ENCODE assay signal across 10 cellular contexts in genomic region chr12:4148418-4149056, GRCh38.
DNase-seq lines count a peak whose midpoint lies in the region; ATAC-seq and TF ChIP-seq lines count a peak whose summit lies in the region.
"Had no signal": no experiment of that assay in that cellular context is flagged by ENCODE, and none has a peak within 500 bp of the region (broad histone marks: within the 10 kb centered on the region; RNA-seq: fewer than 3 reads in every experiment).

No MANE protein-coding gene starts in this region.

- peak; percentile 26 for DNase-seq in activated T-cell treated with anti-CD3 and anti-CD28 coated beads for 1 hour (ENCODE audit: low read depth)
- no peak for DNase-seq in activated T-cell treated with anti-CD3 and anti-CD28 coated beads for 4 hours
- DNase-seq in activated CD4-positive, alpha-beta T cell treated with anti-CD3 and anti-CD28 coated beads, Interleukin-2, amount 50 U/mL, for 4 hours, result peak; percentile 47 to 56
- peak; percentile 78 to 86 for DNase-seq in left lung
- no peak for DNase-seq in suprapubic skin (ENCODE audit: low spot score in 2 of 2)
- DNase-seq in mesenchymal stem cell, result no peak
- DNase-seq in cerebellar nuclear complex (lab: John Stamatoyannopoulos, UW), result no peak

- no peaks in the 10 kb centered on the region for H3K27me3 ChIP-seq in left lung
- peaks cover 3% of the 10 kb centered on the region for H3K27me3 ChIP-seq in suprapubic skin
- peaks cover 31% of the 10 kb centered on the region in 2 experiments for H3K27me3 ChIP-seq in mesenchymal stem cell (ENCODE audit: control insufficient read depth in 1 of 2, insufficient read depth in 1 of 2, low read length in 2 of 2)

- no peak overlapping the region for H4K91ac ChIP-seq in mesenchymal stem cell (ENCODE audit: low read length)

- no peak overlapping the region for H3K4ac ChIP-seq in mesenchymal stem cell (ENCODE audit: low read depth in 1 of 2, low read length in 2 of 2)

- intact Hi-C loops in left lung (cut with DNase I), result no loop called here

- H4K8ac ChIP-seq in mesenchymal stem cell (ENCODE audit: low read length), result no peak overlapping the region

- no peak for TF ChIP-seq EP300 in suprapubic skin (IDR thresholded peaks at IDR 0.05)

- H2BK12ac ChIP-seq in mesenchymal stem cell (ENCODE audit: low read length in 2 of 2), result no peak overlapping the region

- TF ChIP-seq CTCF in left lung (IDR thresholded peaks at IDR 0.05) (no peak), suprapubic skin (IDR thresholded peaks at IDR 0.05) (no peak)

- ATAC-seq in HG03159 (IDR thresholded peaks at IDR 0.05; ENCODE audit: unreplicated experiment) (peak; percentile 66), left lung (peak; percentile 76)

- H2BK120ac ChIP-seq in mesenchymal stem cell (ENCODE audit: low read depth, low read length), result no peak overlapping the region

- H3K14ac ChIP-seq in mesenchymal stem cell (ENCODE audit: low read length in 2 of 2), result no peak overlapping the region

- no peak overlapping the region for H2BK5ac ChIP-seq in mesenchymal stem cell (ENCODE audit: low read depth, low read length, poor library complexity, severe bottlenecking)

- no peaks in the 10 kb centered on the region for H3K79me1 ChIP-seq in mesenchymal stem cell (replicated peaks; ENCODE audit: low read length, poor library complexity, severe bottlenecking)

- H3K36me3 ChIP-seq in left lung (no peaks in the 10 kb centered on the region), suprapubic skin (no peaks in the 10 kb centered on the region), mesenchymal stem cell (ENCODE audit: control insufficient read depth in 1 of 2, insufficient read depth in 2 of 2, low read depth in 1 of 2, low read length in 2 of 2) (no peaks in the 10 kb centered on the region)

- WGBS in suprapubic skin, result 54% methylated on average over 5 of the region's 5 CpGs
- 71% methylated on average over 3 of the region's 5 CpGs for WGBS in mesenchymal stem cell

- no peak overlapping the region for H2AFZ ChIP-seq in mesenchymal stem cell (ENCODE audit: low read depth, low read length)

- H3K18ac ChIP-seq in mesenchymal stem cell (ENCODE audit: low read depth in 1 of 2, low read length in 2 of 2), result no peak overlapping the region

- H3K9ac ChIP-seq in mesenchymal stem cell (ENCODE audit: low read length), result no peak overlapping the region

- H2AK5ac ChIP-seq in mesenchymal stem cell (ENCODE audit: low read length, severe bottlenecking), result no peak overlapping the region

- H3K27ac ChIP-seq in left lung (no peak overlapping the region), suprapubic skin (no peak overlapping the region), mesenchymal stem cell (ENCODE audit: low read length, poor library complexity, severe bottlenecking) (no peak overlapping the region)
- H3K27ac ChIP-seq: epithelial cell of prostate had no signal

- no peak overlapping the region for H3K4me3 ChIP-seq in left lung
- no peak overlapping the region for H3K4me3 ChIP-seq in suprapubic skin
- H3K4me3 ChIP-seq in mesenchymal stem cell (ENCODE audit: insufficient read depth in 1 of 2, low read depth in 1 of 2, low read length in 2 of 2), result no peak overlapping the region
- H3K4me3 ChIP-seq: skin epidermis had no signal

- H3K9me3 ChIP-seq in left lung (no peaks in the 10 kb centered on the region), suprapubic skin (no peaks in the 10 kb centered on the region), mesenchymal stem cell (ENCODE audit: control insufficient read depth, low read length) (peaks cover 2% of the 10 kb centered on the region)

- H2BK15ac ChIP-seq in mesenchymal stem cell (ENCODE audit: low read depth, poor library complexity, severe bottlenecking), result no peak overlapping the region

- H3K23ac ChIP-seq in mesenchymal stem cell (ENCODE audit: low read length in 2 of 2), result no peak overlapping the region

- no peak for TF ChIP-seq POLR2A in suprapubic skin (IDR thresholded peaks at IDR 0.05)

- peaks cover 0 to 32% of the 10 kb centered on the region in 2 donors for H3K4me1 ChIP-seq in left lung
- H3K4me1 ChIP-seq in suprapubic skin, result peaks cover 4% of the 10 kb centered on the region
- H3K4me1 ChIP-seq in mesenchymal stem cell (ENCODE audit: control insufficient read depth, insufficient read depth, low read depth, low read length), result peaks cover under 1% of the 10 kb centered on the region

- H3K4me2 ChIP-seq in mesenchymal stem cell (ENCODE audit: low read length, poor library complexity, severe bottlenecking), result no peak overlapping the region

Comparison
In these comparisons a context has a peak if more than half of its experiments do, and no peak if none do; other contexts are left out.
1. DNase-seq: peak in activated T-cell treated with anti-CD3 and anti-CD28 coated beads for 1 hour (single experiment), activated CD4-positive, alpha-beta T cell treated with anti-CD3 and anti-CD28 coated beads, Interleukin-2, amount 50 U/mL, for 4 hours (2 of 2) and left lung (2 of 2); none in activated T-cell treated with anti-CD3 and anti-CD28 coated beads for 4 hours (single experiment), suprapubic skin (0 of 2), mesenchymal stem cell (single experiment) and cerebellar nuclear complex (0 of 2).